In the genomic region with DNA sequence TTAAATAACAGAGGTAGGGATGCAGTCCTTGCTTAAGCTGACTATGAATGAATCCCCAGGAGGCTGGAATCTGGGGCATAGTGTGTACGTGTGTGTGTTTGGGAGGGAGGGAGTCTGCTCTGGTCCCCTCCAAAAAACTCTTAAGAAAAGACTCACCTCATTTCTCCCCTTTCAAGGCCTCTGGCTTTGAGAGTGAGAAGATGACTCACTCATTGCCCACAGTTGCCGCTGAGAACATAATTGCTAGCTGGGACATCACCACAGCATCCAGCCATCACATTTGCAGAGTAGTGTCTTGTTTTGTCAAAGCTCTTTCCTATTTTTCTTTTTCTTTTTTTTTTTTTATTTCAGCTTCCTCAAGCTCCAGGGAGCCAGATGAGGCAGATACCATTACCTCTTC, we compare ENCODE assay signal across 8 cellular contexts.
A peak's percentile ranks its signal among the peaks of the same experiment; 100 is the strongest.
DNase-seq lines count a peak whose midpoint lies in the region; ATAC-seq, FAIRE-seq and TF ChIP-seq lines count a peak whose summit lies in the region.

No MANE protein-coding gene starts in this region.

- peak overlapping the region; percentile 62 for H4K91ac ChIP-seq in trophoblast cell (ENCODE audit: low read depth, low read length)

- ATAC-seq in A549, result no peak
- peak; percentile 63 for ATAC-seq in GM19455 (IDR thresholded peaks at IDR 0.05; ENCODE audit: unreplicated experiment)
- ATAC-seq in HG03558 (IDR thresholded peaks at IDR 0.05; ENCODE audit: extremely low read depth, unreplicated experiment), result peak; percentile 54

- H3K4me3 ChIP-seq in A549, result no peak overlapping the region
- no peak overlapping the region for H3K4me3 ChIP-seq in trophoblast cell (ENCODE audit: low read depth, low read length)

- no peak overlapping the region for H3K14ac ChIP-seq in trophoblast cell (ENCODE audit: low read length)

- no peak overlapping the region for H3K4ac ChIP-seq in trophoblast cell (ENCODE audit: low read depth, low read length)

- no peak overlapping the region for H2AFZ ChIP-seq in trophoblast cell (ENCODE audit: insufficient read depth, low read length, poor library complexity)

- no peak for DNase-seq in A549 (ENCODE audit: low read depth in 1 of 2, low spot score in 1 of 2)
- peak; percentile 60 for DNase-seq in activated CD4-positive, alpha-beta T cell treated with anti-CD3 and anti-CD28 coated beads for 48 hours
- DNase-seq in effector CD4-positive, alpha-beta T cell, result peak; percentile 53
- DNase-seq in trophoblast cell, result peak in 1 of 2 donors; percentile 8
- no peak for DNase-seq in medulla oblongata (ENCODE audit: extremely low spot score)
- DNase-seq in HuH-7.5 (ENCODE audit: low spot score), result no peak

- H4K12ac ChIP-seq in trophoblast cell (ENCODE audit: low read depth, low read length), result no peak overlapping the region

- no peak for TF ChIP-seq CTCF in A549 (IDR thresholded peaks at IDR 0.05)

- no peak overlapping the region for H2BK5ac ChIP-seq in trophoblast cell (ENCODE audit: low read depth, low read length, poor library complexity)

- CTCF ChIA-PET in A549 (lab: Yijun Ruan, JAX), result interaction anchor here (0.6 to 2.4 kb wide), 12 partner anchors 11 to 150 kb away, joined by 3 to 15 read pairs (median 4); no protein-coding TSS in a partner anchor

- no peak overlapping the region for H2BK120ac ChIP-seq in trophoblast cell (ENCODE audit: insufficient read depth, low read length, poor library complexity)

- H3K9ac ChIP-seq in trophoblast cell (ENCODE audit: low read length), result no peak overlapping the region

- H3K4me2 ChIP-seq in A549 (peak overlapping the region; percentile 58; the same call in 1 of the 3 replicates), trophoblast cell (ENCODE audit: low read length) (no peak overlapping the region)

- H4K8ac ChIP-seq in trophoblast cell (ENCODE audit: low read depth, low read length), result no peak overlapping the region

- H3K18ac ChIP-seq in trophoblast cell (ENCODE audit: low read length), result no peak overlapping the region

- FAIRE-seq in A549 (lab: Jason Lieb, UNC), result no peak

- H3K4me1 ChIP-seq in A549 (peaks cover 15% of the 10 kb centered on the region), trophoblast cell (ENCODE audit: control insufficient read depth in 1 of 2, insufficient read depth in 2 of 2, low read length in 2 of 2) (no peaks in the 10 kb centered on the region)

- POLR2A ChIA-PET in A549 (lab: Yijun Ruan, JAX), result interaction anchor here (0.6 kb wide), 1 partner anchor 72 kb away, joined by 5 read pairs; no protein-coding TSS in a partner anchor

- no peak overlapping the region for H2BK12ac ChIP-seq in trophoblast cell (ENCODE audit: low read length)

- TF ChIP-seq EP300 in A549 (IDR thresholded peaks at IDR 0.05), result no peak

- H3K79me2 ChIP-seq in trophoblast cell (ENCODE audit: control insufficient read depth, insufficient read depth, low read length, poor library complexity), result no peaks in the 10 kb centered on the region

- TF ChIP-seq RAD21 in A549 (conservative IDR thresholded peaks at IDR 0.05 in 1 of 2, IDR thresholded peaks at IDR 0.05 in 1 of 2), result no peak

- no peak overlapping the region for H3K23ac ChIP-seq in trophoblast cell (ENCODE audit: low read length)

- H3K27ac ChIP-seq in A549 (peak overlapping the region; percentile 69 to 86), trophoblast cell (ENCODE audit: low read depth, low read length) (no peak overlapping the region)

- no peak overlapping the region for H2AK5ac ChIP-seq in trophoblast cell (ENCODE audit: low read length)

- H3K79me1 ChIP-seq in trophoblast cell (ENCODE audit: low read length), result peaks cover 3% of the 10 kb centered on the region

- no peaks in the 10 kb centered on the region for H3K36me3 ChIP-seq in trophoblast cell (ENCODE audit: control insufficient read depth in 1 of 2, insufficient read depth in 2 of 2, low read length in 2 of 2)

- 56% methylated on average over 2 of the region's 2 CpGs for WGBS in A549 (ENCODE audit: missing lambda C conversion rate)
- no CpG with 5 or more reads among the region's 2 CpGs for WGBS in trophoblast cell (ENCODE audit: extremely low coverage, insufficient coverage, insufficient read length)

- no peaks in the 10 kb centered on the region for H3K27me3 ChIP-seq in trophoblast cell (ENCODE audit: insufficient read depth, low read length)

- TF ChIP-seq POLR2A in A549 (IDR thresholded peaks at IDR 0.05; ENCODE audit: low read length), result no peak

- H3K9me3 ChIP-seq in A549 (no peaks in the 10 kb centered on the region), trophoblast cell (ENCODE audit: insufficient read depth, low read depth, low read length) (no peaks in the 10 kb centered on the region)

TF ChIP-seq in A549, 52 proteins besides CTCF, POLR2A, EP300 and RAD21:
- TF ChIP-seq, protein P1, sequence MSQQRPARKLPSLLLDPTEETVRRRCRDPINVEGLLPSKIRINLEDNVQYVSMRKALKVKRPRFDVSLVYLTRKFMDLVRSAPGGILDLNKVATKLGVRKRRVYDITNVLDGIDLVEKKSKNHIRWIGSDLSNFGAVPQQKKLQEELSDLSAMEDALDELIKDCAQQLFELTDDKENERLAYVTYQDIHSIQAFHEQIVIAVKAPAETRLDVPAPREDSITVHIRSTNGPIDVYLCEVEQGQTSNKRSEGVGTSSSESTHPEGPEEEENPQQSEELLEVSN (IDR thresholded peaks at IDR 0.05; ENCODE audit: borderline replicate concordance, low read depth), result no peak
- TF ChIP-seq ZNF302 (CRISPR knock-in tag; IDR thresholded peaks at IDR 0.05), result no peak
- TF ChIP-seq KDM5A (IDR thresholded peaks at IDR 0.05), result no peak
- no peak for TF ChIP-seq HOXA7 (CRISPR knock-in tag; IDR thresholded peaks at IDR 0.05)
- no peak for TF ChIP-seq FOSL2 (IDR thresholded peaks at IDR 0.05)
- no peak for TF ChIP-seq FOSL2 (CRISPR knock-in tag; IDR thresholded peaks at IDR 0.05)
- no peak for TF ChIP-seq ZSCAN20 (CRISPR knock-in tag; IDR thresholded peaks at IDR 0.05)
- TF ChIP-seq CHD2 (IDR thresholded peaks at IDR 0.05; ENCODE audit: low read length, partially characterized antibody), result no peak
- TF ChIP-seq, protein P2, sequence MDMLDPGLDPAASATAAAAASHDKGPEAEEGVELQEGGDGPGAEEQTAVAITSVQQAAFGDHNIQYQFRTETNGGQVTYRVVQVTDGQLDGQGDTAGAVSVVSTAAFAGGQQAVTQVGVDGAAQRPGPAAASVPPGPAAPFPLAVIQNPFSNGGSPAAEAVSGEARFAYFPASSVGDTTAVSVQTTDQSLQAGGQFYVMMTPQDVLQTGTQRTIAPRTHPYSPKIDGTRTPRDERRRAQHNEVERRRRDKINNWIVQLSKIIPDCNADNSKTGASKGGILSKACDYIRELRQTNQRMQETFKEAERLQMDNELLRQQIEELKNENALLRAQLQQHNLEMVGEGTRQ (IDR thresholded peaks at IDR 0.05), result no peak
- no peak for TF ChIP-seq ESRRA (IDR thresholded peaks at IDR 0.05; ENCODE audit: borderline replicate concordance, low read length)
- TF ChIP-seq, protein P3, sequence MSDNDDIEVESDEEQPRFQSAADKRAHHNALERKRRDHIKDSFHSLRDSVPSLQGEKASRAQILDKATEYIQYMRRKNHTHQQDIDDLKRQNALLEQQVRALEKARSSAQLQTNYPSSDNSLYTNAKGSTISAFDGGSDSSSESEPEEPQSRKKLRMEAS (IDR thresholded peaks at IDR 0.05), result no peak
- TF ChIP-seq, protein P4, sequence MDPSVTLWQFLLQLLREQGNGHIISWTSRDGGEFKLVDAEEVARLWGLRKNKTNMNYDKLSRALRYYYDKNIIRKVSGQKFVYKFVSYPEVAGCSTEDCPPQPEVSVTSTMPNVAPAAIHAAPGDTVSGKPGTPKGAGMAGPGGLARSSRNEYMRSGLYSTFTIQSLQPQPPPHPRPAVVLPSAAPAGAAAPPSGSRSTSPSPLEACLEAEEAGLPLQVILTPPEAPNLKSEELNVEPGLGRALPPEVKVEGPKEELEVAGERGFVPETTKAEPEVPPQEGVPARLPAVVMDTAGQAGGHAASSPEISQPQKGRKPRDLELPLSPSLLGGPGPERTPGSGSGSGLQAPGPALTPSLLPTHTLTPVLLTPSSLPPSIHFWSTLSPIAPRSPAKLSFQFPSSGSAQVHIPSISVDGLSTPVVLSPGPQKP (IDR thresholded peaks at IDR 0.05; ENCODE audit: low read depth, low read length), result no peak
- TF ChIP-seq RCOR1 (IDR thresholded peaks at IDR 0.05; ENCODE audit: low read depth, low read length), result no peak
- no peak for TF ChIP-seq ZC3H11A (IDR thresholded peaks at IDR 0.05)
- TF ChIP-seq RARB (CRISPR knock-in tag; IDR thresholded peaks at IDR 0.05), result no peak
- TF ChIP-seq NFE2L2 (conservative IDR thresholded peaks at IDR 0.05; ENCODE audit: low read length), result no peak
- TF ChIP-seq FOXS1 (CRISPR knock-in tag; IDR thresholded peaks at IDR 0.05), result no peak
- TF ChIP-seq, protein P5, sequence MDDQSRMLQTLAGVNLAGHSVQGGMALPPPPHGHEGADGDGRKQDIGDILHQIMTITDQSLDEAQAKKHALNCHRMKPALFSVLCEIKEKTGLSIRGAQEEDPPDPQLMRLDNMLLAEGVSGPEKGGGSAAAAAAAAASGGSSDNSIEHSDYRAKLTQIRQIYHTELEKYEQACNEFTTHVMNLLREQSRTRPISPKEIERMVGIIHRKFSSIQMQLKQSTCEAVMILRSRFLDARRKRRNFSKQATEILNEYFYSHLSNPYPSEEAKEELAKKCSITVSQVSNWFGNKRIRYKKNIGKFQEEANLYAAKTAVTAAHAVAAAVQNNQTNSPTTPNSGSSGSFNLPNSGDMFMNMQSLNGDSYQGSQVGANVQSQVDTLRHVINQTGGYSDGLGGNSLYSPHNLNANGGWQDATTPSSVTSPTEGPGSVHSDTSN (IDR thresholded peaks at IDR 0.05), result no peak
- TF ChIP-seq HOXB13 (CRISPR knock-in tag; IDR thresholded peaks at IDR 0.05; ENCODE audit: low read depth), result no peak

Comparison
In these comparisons a context has a peak if more than half of its experiments do, and no peak if none do; other contexts are left out.
1. ATAC-seq: peak in GM19455 (single experiment) and HG03558 (single experiment); none in A549 (0 of 2).
2. DNase-seq: peak in activated CD4-positive, alpha-beta T cell treated with anti-CD3 and anti-CD28 coated beads for 48 hours (single experiment) and effector CD4-positive, alpha-beta T cell (single experiment); none in A549 (0 of 2), medulla oblongata (single experiment) and HuH-7.5 (single experiment).